ENCODE assay signal across 11 cellular contexts in genomic region chr20:15986690-15987089, GRCh38.
A peak's percentile ranks its signal among the peaks of the same experiment; 100 is the strongest.
DNase-seq lines count a peak whose midpoint lies in the region; ATAC-seq and TF ChIP-seq lines count a peak whose summit lies in the region.
"Had no signal": no experiment of that assay in that cellular context is flagged by ENCODE, and none has a peak within 500 bp of the region (broad histone marks: within the 10 kb centered on the region; RNA-seq: fewer than 3 reads in every experiment).

No MANE protein-coding gene starts in this region.

- H3K4me1 Mint-ChIP-seq in activated B cell treated with CpG ODN at 0.5 μM for 24 hours, result peaks cover 64% of the 10 kb centered on the region
- H3K4me1 Mint-ChIP-seq: activated CD8-positive, alpha-beta memory T cell treated with anti-CD3 and anti-CD28 coated beads, Interleukin-2, amount 10 ng/mL, durations not matched to agents 7 days and 5 days; naive thymus-derived CD4-positive, alpha-beta T cell had no signal

- intact Hi-C loops in activated B cell treated with CpG ODN at 0.5 μM for 24 hours (cut with micrococcal nuclease) (loop anchor here (1.0 to 10.0 kb wide), 12 partner anchors 10 to 1154 kb away; partner anchors contain the start of gene KIF16B), heart left ventricle (cut with DNase I) (no loop called here)

- no peaks in the 10 kb centered on the region for H3K27me3 ChIP-seq in heart left ventricle

- peak; percentile 90 for ATAC-seq in GM18861 (IDR thresholded peaks at IDR 0.05; ENCODE audit: unreplicated experiment)
- peak; percentile 94 for ATAC-seq in GM21529 (IDR thresholded peaks at IDR 0.05; ENCODE audit: unreplicated experiment)
- peak; percentile 92 for ATAC-seq in HG03095 (IDR thresholded peaks at IDR 0.05; ENCODE audit: unreplicated experiment)
- ATAC-seq in activated B cell treated with CpG ODN at 0.5 μM for 24 hours (ENCODE audit: low read depth), result peak; percentile 81
- ATAC-seq in heart left ventricle, result no peak
- ATAC-seq: activated CD8-positive, alpha-beta memory T cell treated with anti-CD3 and anti-CD28 coated beads, Interleukin-2, amount 10 ng/mL, durations not matched to agents 7 days and 5 days; naive thymus-derived CD4-positive, alpha-beta T cell had no signal

- H3K27me3 Mint-ChIP-seq in activated B cell treated with CpG ODN at 0.5 μM for 24 hours, result no peaks in the 10 kb centered on the region
- H3K27me3 Mint-ChIP-seq: activated CD8-positive, alpha-beta memory T cell treated with anti-CD3 and anti-CD28 coated beads, Interleukin-2, amount 10 ng/mL, durations not matched to agents 7 days and 5 days; naive thymus-derived CD4-positive, alpha-beta T cell had no signal

- no peaks in the 10 kb centered on the region for H3K4me1 ChIP-seq in heart left ventricle

- no peaks in the 10 kb centered on the region for H3K36me3 ChIP-seq in heart left ventricle

- POLR2A ChIA-PET in activated B cell treated with CpG ODN at 0.5 μM for 24 hours (lab: Charles Lee), result interaction anchor here (0.7 to 1.9 kb wide), 10 partner anchors 19 to 172 kb away, joined by 3 to 12 read pairs (median 3); no protein-coding TSS in a partner anchor

- DNase-seq in activated B cell treated with CpG ODN at 0.5 μM for 24 hours (no peak), NAMALWA (ENCODE audit: low spot score) (no peak), NCI-H1105 treated with DMSO at 0.1 percent for 48 hours (lab: John Stamatoyannopoulos, UW) (no peak), amniotic stem cell (lab: John Stamatoyannopoulos, UW) (no peak), heart left ventricle (no peak)
- DNase-seq: activated CD8-positive, alpha-beta memory T cell treated with anti-CD3 and anti-CD28 coated beads, Interleukin-2, amount 10 ng/mL, durations not matched to agents 7 days and 5 days; naive thymus-derived CD4-positive, alpha-beta T cell; NCI-H526 treated with DMSO at 0.1 percent for 48 hours had no signal

- H3K36me3 Mint-ChIP-seq in activated B cell treated with CpG ODN at 0.5 μM for 24 hours (ENCODE audit: low read depth), result peaks cover 26% of the 10 kb centered on the region
- H3K36me3 Mint-ChIP-seq: activated CD8-positive, alpha-beta memory T cell treated with anti-CD3 and anti-CD28 coated beads, Interleukin-2, amount 10 ng/mL, durations not matched to agents 7 days and 5 days; naive thymus-derived CD4-positive, alpha-beta T cell had no signal

- no peaks in the 10 kb centered on the region for H3K9me3 Mint-ChIP-seq in activated B cell treated with CpG ODN at 0.5 μM for 24 hours

- TF ChIP-seq CTCF in activated B cell treated with CpG ODN at 0.5 μM for 24 hours (IDR thresholded peaks at IDR 0.05), result no peak
- TF ChIP-seq CTCF in heart left ventricle (IDR thresholded peaks at IDR 0.05), result no peak

- CTCF ChIA-PET in activated B cell treated with CpG ODN at 0.5 μM for 24 hours (lab: Charles Lee), result no interaction called here

- H3K4me3 ChIP-seq in heart left ventricle, result no peak overlapping the region

- no peak overlapping the region for H3K27ac ChIP-seq in heart left ventricle

- no peaks in the 10 kb centered on the region for H3K9me3 ChIP-seq in heart left ventricle

- H3K27ac Mint-ChIP-seq in activated B cell treated with CpG ODN at 0.5 μM for 24 hours, result peak overlapping the region; percentile 97
- H3K27ac Mint-ChIP-seq: activated CD8-positive, alpha-beta memory T cell treated with anti-CD3 and anti-CD28 coated beads, Interleukin-2, amount 10 ng/mL, durations not matched to agents 7 days and 5 days; naive thymus-derived CD4-positive, alpha-beta T cell had no signal

- no peak for TF ChIP-seq POLR2A in heart left ventricle (IDR thresholded peaks at IDR 0.05)

- H3K4me3 Mint-ChIP-seq in activated B cell treated with CpG ODN at 0.5 μM for 24 hours, result peak overlapping the region; percentile 86
- H3K4me3 Mint-ChIP-seq: activated CD8-positive, alpha-beta memory T cell treated with anti-CD3 and anti-CD28 coated beads, Interleukin-2, amount 10 ng/mL, durations not matched to agents 7 days and 5 days; naive thymus-derived CD4-positive, alpha-beta T cell had no signal

- WGBS in heart left ventricle, 4 donors, result 78 to 96% (median 90%) methylated on average over 3 of the region's 3 CpGs

Comparison
In these comparisons a context has a peak if more than half of its experiments do, and no peak if none do; other contexts are left out.
1. ATAC-seq: peak in GM18861 (single experiment), GM21529 (single experiment), HG03095 (single experiment) and activated B cell treated with CpG ODN at 0.5 μM for 24 hours (single experiment); none in heart left ventricle (0 of 4).